11 cellular contexts compared by ENCODE assay signal in genomic region chr14:38256358-38256840, GRCh38. TPM values are rescaled to one million over a fixed set of nuclear protein-coding genes. Genes with fewer than 3 reads are reported as not detected.
A peak's percentile ranks its signal among the peaks of the same experiment; 100 is the strongest.
DNase-seq lines count a peak whose midpoint lies in the region; TF ChIP-seq lines count a peak whose summit lies in the region.
"Had no signal": no experiment of that assay in that cellular context is flagged by ENCODE, and none has a peak within 500 bp of the region (broad histone marks: within the 10 kb centered on the region; RNA-seq: fewer than 3 reads in every experiment).

No MANE protein-coding gene starts in this region.

- H3K36me3 ChIP-seq in SJCRH30 (0 out of 2 replicates have a peak, but pooled peaks cover under 1% of the 10 kb centered on the region), neural progenitor cell (no peaks in the 10 kb centered on the region)

- peaks cover 0 to 17% (median 4%) of the 10 kb centered on the region in 7 donors for H3K9me3 Mint-ChIP-seq in CD14-positive monocyte
- H3K9me3 Mint-ChIP-seq in neural progenitor cell = no peaks in the 10 kb centered on the region

- H3K4me2 ChIP-seq in neural progenitor cell = peak overlapping the region; percentile 84

- H3K4me1 Mint-ChIP-seq in CD14-positive monocyte (peaks cover 7% of the 10 kb centered on the region), neural progenitor cell (no peaks in the 10 kb centered on the region)

- H3F3A ChIP-seq in neural progenitor cell (ENCODE audit: low read depth) = no peaks in the 10 kb centered on the region

- DNase-seq in CD14-positive monocyte (ENCODE audit: low spot score) (no peak), SJCRH30 (peak in 1 of 2 experiments; percentile 81), glomerular endothelial cell (ENCODE audit: extremely low read depth, low read depth, low spot score) (peak; percentile 99), neural progenitor cell (ENCODE audit: low spot score) (peak; percentile 31), NCI-H510A (lab: John Stamatoyannopoulos, UW) (no peak), NCI-H1436 (lab: John Stamatoyannopoulos, UW) (no peak), OCI-M2 (lab: John Stamatoyannopoulos, UW; ENCODE audit: unreplicated experiment) (no peak)
- DNase-seq in stimulated activated naive CD4-positive, alpha-beta T cell treated with Interleukin-2 at 50 U/mL for 16 hours (lab: John Stamatoyannopoulos, UW) = no peak
- DNase-seq: HFFc6, NCI-H1092 treated with DMSO at 0.1 percent for 48 hours, T1000 had no signal

- H4K20me1 ChIP-seq in neural progenitor cell (ENCODE audit: low read depth) = no peaks in the 10 kb centered on the region

- H3K4me3 Mint-ChIP-seq in CD14-positive monocyte (peak overlapping the region; percentile 64 to 83), neural progenitor cell (peak overlapping the region; percentile 72)
- H3K4me3 Mint-ChIP-seq: HFFc6 had no signal

- H3K9me3 ChIP-seq in SJCRH30 (replicated peaks) (0 out of 2 replicates have a peak, but pooled peaks cover 7% of the 10 kb centered on the region), neural progenitor cell (ENCODE audit: low read depth) (no peaks in the 10 kb centered on the region)

- no peak overlapping the region for H3K9ac ChIP-seq in neural progenitor cell

- H3K27ac ChIP-seq in SJCRH30 (peak overlapping the region; percentile 78), neural progenitor cell (no peak overlapping the region)

- H3K79me2 ChIP-seq in neural progenitor cell (ENCODE audit: low read depth) = no peaks in the 10 kb centered on the region

- no peaks in the 10 kb centered on the region for H3K27me3 ChIP-seq in SJCRH30
- H3K27me3 ChIP-seq in neural progenitor cell = peaks cover 85% of the 10 kb centered on the region

- TF ChIP-seq CTCF in CD14-positive monocyte (IDR thresholded peaks at IDR 0.05) (no peak), neural progenitor cell (IDR thresholded peaks at IDR 0.05) (peak; percentile 34)

- H3K27me3 Mint-ChIP-seq in CD14-positive monocyte (ENCODE audit: low read depth in 3 of 3) (peaks cover 34 to 50% (median 47%) of the 10 kb centered on the region in 3 donors), neural progenitor cell (ENCODE audit: insufficient read depth, low read depth) (peaks cover 22% of the 10 kb centered on the region)

- intact Hi-C loops in CD14-positive monocyte (cut with micrococcal nuclease) = no loop called here

- H2AFZ ChIP-seq in neural progenitor cell (replicated peaks) = peak overlapping the region; percentile 96

- H3K4me1 ChIP-seq in SJCRH30 = peaks cover 16% of the 10 kb centered on the region
- no peaks in the 10 kb centered on the region for H3K4me1 ChIP-seq in neural progenitor cell

- H3K27ac Mint-ChIP-seq in CD14-positive monocyte = no peak overlapping the region
- H3K27ac Mint-ChIP-seq in neural progenitor cell = no peak overlapping the region
- H3K27ac Mint-ChIP-seq: HFFc6 had no signal

- H3K4me3 ChIP-seq in SJCRH30 (peak overlapping the region; percentile 67), neural progenitor cell (peak overlapping the region; percentile 55)

- H3K36me3 Mint-ChIP-seq in CD14-positive monocyte = no peaks in the 10 kb centered on the region
- no peaks in the 10 kb centered on the region for H3K36me3 Mint-ChIP-seq in neural progenitor cell

RNA-seq across cellular contexts. Expression of gene CLEC14A, which starts 0.5 kb away (rescaled TPM):
- polyA plus RNA-seq in CD14-positive monocyte = not detected
- total RNA-seq in SJCRH30 (2014; rRNA removed; shearing (Covaris generic)) = 20.7 and 21.9 TPM in 2 replicates
- total RNA-seq in glomerular endothelial cell (318 and 389 TPM in 2 replicates), neural progenitor cell (ENCODE audit: low replicate concordance) (not detected in 2 replicates)

RNA-seq across cellular contexts. Expression of gene SSTR1, which starts 48.7 kb away (rescaled TPM):
- polyA plus RNA-seq in CD14-positive monocyte = not detected
- total RNA-seq in SJCRH30 (2014; rRNA removed; shearing (Covaris generic)) = not detected in 2 replicates
- total RNA-seq in glomerular endothelial cell = 0.63 and 2.5 TPM in 2 replicates
- not detected in 2 replicates for total RNA-seq in neural progenitor cell (ENCODE audit: low replicate concordance)

Comparison
In these comparisons a context has a peak if more than half of its experiments do, and no peak if none do; other contexts are left out.
1. DNase-seq: peak in glomerular endothelial cell (single experiment) and neural progenitor cell (single experiment); none in CD14-positive monocyte (single experiment), NCI-H510A (single experiment), stimulated activated naive CD4-positive, alpha-beta T cell treated with Interleukin-2 at 50 U/mL for 16 hours (single experiment), NCI-H1436 (single experiment) and OCI-M2 (single experiment).
2. RNA of gene CLEC14A, which starts 0.5 kb away (total RNA-seq): 318 to 389 TPM in glomerular endothelial cell and 20.7 to 21.9 TPM in SJCRH30; not detected in neural progenitor cell; every median in the first group is over 10 times any median in the second.